ENCODE assay signal across 12 cellular contexts in the genomic region with DNA sequence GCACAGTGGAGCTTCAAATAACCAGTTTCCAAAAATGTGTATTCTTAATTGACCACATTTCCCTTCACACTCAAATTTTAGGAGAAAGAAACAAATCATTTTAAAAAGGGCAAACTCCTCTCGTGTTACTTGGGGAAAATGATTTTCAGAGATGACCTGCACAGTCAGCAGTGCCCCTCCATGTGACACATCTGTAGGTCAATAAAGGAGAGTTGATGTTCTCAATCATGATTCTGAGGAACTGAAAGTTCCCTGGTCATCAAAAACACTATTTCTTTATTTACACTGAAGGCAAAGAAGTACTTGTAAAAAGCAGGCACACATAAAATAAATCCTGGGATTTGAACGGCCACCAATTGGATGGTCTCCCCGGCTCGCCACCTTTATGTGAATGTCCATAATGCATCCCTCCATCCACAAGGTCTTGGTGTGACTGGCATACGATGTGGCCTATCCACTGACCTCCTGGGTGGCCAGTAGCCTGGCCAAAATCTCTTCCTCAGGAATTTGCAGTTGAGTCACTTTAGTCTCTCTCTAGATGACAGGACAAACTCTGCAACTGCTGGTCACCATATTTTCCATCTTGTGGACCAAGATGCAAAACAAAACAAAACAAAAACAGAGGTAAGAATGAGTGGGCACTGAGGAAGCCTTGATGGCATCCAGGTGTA. TPM values are rescaled to one million over a fixed set of nuclear protein-coding genes. Genes with fewer than 3 reads are reported as not detected.
DNase-seq lines count a peak whose midpoint lies in the region; ATAC-seq and TF ChIP-seq lines count a peak whose summit lies in the region.
"Had no signal": no experiment of that assay in that cellular context is flagged by ENCODE, and none has a peak within 500 bp of the region (broad histone marks: within the 10 kb centered on the region; RNA-seq: fewer than 3 reads in every experiment).

No MANE protein-coding gene starts in this region.

- CTCF ChIA-PET in SK-N-SH (lab: Yijun Ruan, JAX) = interaction anchor here (0.6 to 3.7 kb wide), 19 partner anchors 9 to 1079 kb away, joined by 3 to 25 read pairs (median 4); no protein-coding TSS in a partner anchor
- CTCF ChIA-PET in naive thymus-derived CD4-positive, alpha-beta T cell (lab: Charles Lee) = interaction anchor here (0.6 to 1.5 kb wide), 3 partner anchors 12 to 1016 kb away, joined by 3 read pairs; no protein-coding TSS in a partner anchor

- H3K36me3 ChIP-seq in SK-N-SH (replicated peaks in 1 of 2; ENCODE audit: control insufficient read depth in 1 of 2, insufficient read depth in 2 of 2, low read length in 1 of 2) = no peaks in the 10 kb centered on the region
- no peaks in the 10 kb centered on the region for H3K36me3 ChIP-seq in mesodermal cell (ENCODE audit: control insufficient read depth, insufficient read depth, low read length)
- H3K36me3 ChIP-seq in upper lobe of right lung = no peaks in the 10 kb centered on the region
- no peaks in the 10 kb centered on the region for H3K36me3 ChIP-seq in naive thymus-derived CD4-positive, alpha-beta T cell (ENCODE audit: control insufficient read depth in 2 of 3, insufficient read depth in 3 of 3, low read length in 3 of 3)

- H3F3A ChIP-seq in SK-N-SH (replicated peaks; ENCODE audit: insufficient read depth) = peaks cover 6% of the 10 kb centered on the region

- no peak for ATAC-seq in SK-N-SH treated with all-trans-retinoic acid at 6 μM for 48 hours
- ATAC-seq in upper lobe of right lung = peak; percentile 34
- no peak for ATAC-seq in naive thymus-derived CD4-positive, alpha-beta T cell
- ATAC-seq in HG02870 (IDR thresholded peaks at IDR 0.05; ENCODE audit: unreplicated experiment) = no peak

- no peaks in the 10 kb centered on the region for H3K36me3 Mint-ChIP-seq in immature natural killer cell
- H3K36me3 Mint-ChIP-seq in naive thymus-derived CD4-positive, alpha-beta T cell = no peaks in the 10 kb centered on the region
- H3K36me3 Mint-ChIP-seq: activated CD8-positive, alpha-beta memory T cell treated with anti-CD3 and anti-CD28 coated beads, Interleukin-2, amount 10 ng/mL, durations not matched to agents 7 days and 5 days; memory B cell had no signal

- H3K9me3 ChIP-seq in SK-N-SH (no peaks in the 10 kb centered on the region), mesodermal cell (ENCODE audit: control insufficient read depth, low read length) (no peaks in the 10 kb centered on the region), upper lobe of right lung (no peaks in the 10 kb centered on the region)
- no peaks in the 10 kb centered on the region for H3K9me3 ChIP-seq in naive thymus-derived CD4-positive, alpha-beta T cell (ENCODE audit: control insufficient read depth in 2 of 3, low read length in 3 of 3)

- H4K20me1 ChIP-seq in SK-N-SH (ENCODE audit: insufficient read depth) = no peaks in the 10 kb centered on the region

- DNase-seq in SK-N-SH = no peak
- DNase-seq in dorsolateral prefrontal cortex = no peak
- no peak for DNase-seq in upper lobe of right lung
- DNase-seq in immature natural killer cell = no peak
- DNase-seq in naive thymus-derived CD4-positive, alpha-beta T cell = no peak
- DNase-seq: 8988T, T-helper 17 cell had no signal

- intact Hi-C loops in dorsolateral prefrontal cortex (cut with DNase I) (loop anchor here (2.0 to 10.0 kb wide), 9 partner anchors 130 to 1428 kb away; no protein-coding TSS in a partner anchor), upper lobe of right lung (cut with DNase I) (loop anchor here (10.0 kb wide), 2 partner anchors 148 to 468 kb away; no protein-coding TSS in a partner anchor)
- intact Hi-C loops in naive thymus-derived CD4-positive, alpha-beta T cell (cut with micrococcal nuclease) = loop anchor here (2.0 to 10.0 kb wide), 7 partner anchors 325 to 1048 kb away; no protein-coding TSS in a partner anchor

- H3K4me2 ChIP-seq in SK-N-SH = 0 out of 2 replicates have a peak overlapping the region, but pooled peaks have one; percentile 37

- H3K4me3 Mint-ChIP-seq in immature natural killer cell = no peak overlapping the region
- no peak overlapping the region for H3K4me3 Mint-ChIP-seq in naive thymus-derived CD4-positive, alpha-beta T cell
- H3K4me3 Mint-ChIP-seq: activated CD8-positive, alpha-beta memory T cell treated with anti-CD3 and anti-CD28 coated beads, Interleukin-2, amount 10 ng/mL, durations not matched to agents 7 days and 5 days; memory B cell; T-helper 17 cell had no signal

- TF ChIP-seq CTCF in SK-N-SH (IDR thresholded peaks at IDR 0.05) (no peak), dorsolateral prefrontal cortex (IDR thresholded peaks at IDR 0.05 in 54 of 56, conservative IDR thresholded peaks at IDR 0.05 in 2 of 56; ENCODE audit: low read depth in 1 of 56, partially characterized antibody in 56 of 56) (no peak), upper lobe of right lung (IDR thresholded peaks at IDR 0.05) (no peak)

- H3K27ac ChIP-seq in SK-N-SH (ENCODE audit: low read depth in 2 of 2, low read length in 1 of 2) = peak overlapping the region; percentile 39 to 88; a peak in 3 of 4 replicates
- H3K27ac ChIP-seq in dorsolateral prefrontal cortex = peak overlapping the region in 52 of 59 donors; percentile 0 to 81 (median 56)
- peak overlapping the region; percentile 54 for H3K27ac ChIP-seq in mesodermal cell (ENCODE audit: low read depth, low read length, severe bottlenecking)
- peak overlapping the region; percentile 33 for H3K27ac ChIP-seq in upper lobe of right lung
- no peak overlapping the region for H3K27ac ChIP-seq in naive thymus-derived CD4-positive, alpha-beta T cell (ENCODE audit: low read depth, low read length)

- H3K27me3 ChIP-seq in SK-N-SH (ENCODE audit: insufficient read depth) (no peaks in the 10 kb centered on the region), dorsolateral prefrontal cortex (no peaks in the 10 kb centered on the region), upper lobe of right lung (no peaks in the 10 kb centered on the region)
- no peaks in the 10 kb centered on the region for H3K27me3 ChIP-seq in naive thymus-derived CD4-positive, alpha-beta T cell (ENCODE audit: control insufficient read depth in 2 of 2, insufficient read depth in 2 of 2, low read length in 2 of 2)

- no peak overlapping the region for H3K27ac Mint-ChIP-seq in immature natural killer cell
- H3K27ac Mint-ChIP-seq in naive thymus-derived CD4-positive, alpha-beta T cell = no peak overlapping the region
- H3K27ac Mint-ChIP-seq: activated CD8-positive, alpha-beta memory T cell treated with anti-CD3 and anti-CD28 coated beads, Interleukin-2, amount 10 ng/mL, durations not matched to agents 7 days and 5 days; memory B cell; T-helper 17 cell had no signal

- TF ChIP-seq RAD21 in SK-N-SH (IDR thresholded peaks at IDR 0.05; ENCODE audit: low read length) = no peak

- TF ChIP-seq EP300 in SK-N-SH (IDR thresholded peaks at IDR 0.05; ENCODE audit: borderline replicate concordance in 1 of 2, low read depth in 1 of 2, low read length in 1 of 2) = no peak

- no peak overlapping the region for H3K4me3 ChIP-seq in SK-N-SH (ENCODE audit: low read depth in 2 of 2, low read length in 1 of 2)
- H3K4me3 ChIP-seq in dorsolateral prefrontal cortex = peak overlapping the region in 49 of 59 donors; percentile 2 to 63 (median 34)
- no peak overlapping the region for H3K4me3 ChIP-seq in mesodermal cell (ENCODE audit: extremely low read depth, insufficient read depth, low read length, poor library complexity, severe bottlenecking)
- H3K4me3 ChIP-seq in upper lobe of right lung = no peak overlapping the region
- H3K4me3 ChIP-seq in naive thymus-derived CD4-positive, alpha-beta T cell (ENCODE audit: low read length) = no peak overlapping the region

- H2AFZ ChIP-seq in SK-N-SH (ENCODE audit: low read depth) = no peak overlapping the region

- no peak overlapping the region for H3K9ac ChIP-seq in SK-N-SH

- 83% methylated on average over 5 of the region's 5 CpGs for WGBS in SK-N-SH (ENCODE audit: low lambda C conversion rate)
- 83 to 91% methylated on average over 4 of the region's 5 CpGs for WGBS in mesodermal cell (ENCODE audit: insufficient coverage in 2 of 2), 2 experiments

- H3K79me2 ChIP-seq in SK-N-SH (ENCODE audit: insufficient read depth) = no peaks in the 10 kb centered on the region

- H3K9me2 ChIP-seq in SK-N-SH = no peaks in the 10 kb centered on the region

- H3K4me1 Mint-ChIP-seq in immature natural killer cell = peaks cover 14 to 24% of the 10 kb centered on the region in 2 donors
- peaks cover 0 to 9% (median 5%) of the 10 kb centered on the region in 7 donors for H3K4me1 Mint-ChIP-seq in naive thymus-derived CD4-positive, alpha-beta T cell
- H3K4me1 Mint-ChIP-seq: memory B cell had no signal

- H3K4me1 ChIP-seq in SK-N-SH (ENCODE audit: control insufficient read depth in 1 of 2, insufficient read depth in 2 of 2, low read depth in 1 of 2, low read length in 1 of 2) (peaks cover 2 to 32% of the 10 kb centered on the region in 2 experiments), mesodermal cell (ENCODE audit: control insufficient read depth, insufficient read depth, low read length, poor library complexity, severe bottlenecking) (peaks cover 44% of the 10 kb centered on the region), upper lobe of right lung (peaks cover 4% of the 10 kb centered on the region)
- no peaks in the 10 kb centered on the region for H3K4me1 ChIP-seq in naive thymus-derived CD4-positive, alpha-beta T cell (ENCODE audit: control insufficient read depth in 2 of 2, insufficient read depth in 2 of 2, low read length in 2 of 2)

- POLR2A ChIA-PET in SK-N-SH (lab: Yijun Ruan, JAX) = no interaction called here
- POLR2A ChIA-PET in naive thymus-derived CD4-positive, alpha-beta T cell (lab: Charles Lee) = interaction anchor here (0.6 kb wide), 1 partner anchor 1544 kb away, joined by 3 read pairs; no protein-coding TSS in a partner anchor

- no peaks in the 10 kb centered on the region for H3K9me3 Mint-ChIP-seq in immature natural killer cell
- peaks cover 0 to 1% (median 0%) of the 10 kb centered on the region in 11 donors for H3K9me3 Mint-ChIP-seq in naive thymus-derived CD4-positive, alpha-beta T cell
- H3K9me3 Mint-ChIP-seq: memory B cell had no signal

- peaks cover 0 to 7% (median 0%) of the 10 kb centered on the region in 3 donors for H3K27me3 Mint-ChIP-seq in immature natural killer cell (ENCODE audit: low read depth in 3 of 3)
- peaks cover 0 to 28% (median 0%) of the 10 kb centered on the region in 5 donors for H3K27me3 Mint-ChIP-seq in naive thymus-derived CD4-positive, alpha-beta T cell
- H3K27me3 Mint-ChIP-seq: memory B cell, T-helper 17 cell had no signal

TF ChIP-seq in SK-N-SH, 30 proteins besides CTCF, POLR2A, EP300 and RAD21 (continues in another document):
- TF ChIP-seq ELF1 (IDR thresholded peaks at IDR 0.05) = no peak

RNA-seq across cellular contexts. Expression of a gene that starts 39.0 kb away (rescaled TPM):
- polyA plus RNA-seq in SK-N-SH (2012; rRNA removed) (20.8 and 22.3 TPM in 2 replicates), immature natural killer cell (1 to 10 TPM; 1.1 to 8.3 (median 2.9) TPM)
- polyA plus RNA-seq in SK-N-SH (2012; cell fraction: cytosol; rRNA removed) = 30.9 and 34.5 TPM in 2 replicates
- 9.5 and 24.2 TPM in 2 replicates for polyA plus RNA-seq in SK-N-SH (2012; cell fraction: nucleus; rRNA removed)
- total RNA-seq in dorsolateral prefrontal cortex (1 to 10 TPM in 38 of 120 experiments, under 1 TPM in 75, not detected in 7; 0.25 to 4.0 (median 0.81) TPM), upper lobe of right lung (3.4 TPM)
- 165 TPM for polyA plus RNA-seq in mesodermal cell (2013, experiment 1 of 2)
- 176 TPM for polyA plus RNA-seq in mesodermal cell (2013, experiment 2 of 2)
- total RNA-seq in naive thymus-derived CD4-positive, alpha-beta T cell = 10 to 100 TPM in 1 of 5 experiments, 1 to 10 TPM in 2, under 1 TPM in 2; 0.50 to 90.7 (median 1.1) TPM
- polyA plus RNA-seq in naive thymus-derived CD4-positive, alpha-beta T cell = 1 to 10 TPM in 1 of 2 donors, under 1 TPM in 1; 0.15 to 1.5 TPM

Comparison
In these comparisons a context has a peak if more than half of its experiments do, and no peak if none do; other contexts are left out.
1. H3K4me3 ChIP-seq: peak in dorsolateral prefrontal cortex (49 of 59); none in SK-N-SH (0 of 2), mesodermal cell (single experiment), upper lobe of right lung (single experiment) and naive thymus-derived CD4-positive, alpha-beta T cell (single experiment).